ENCODE assay signal across 3 cellular contexts in genomic region chr4:55530167-55530566, GRCh38.
TF ChIP-seq lines count a peak whose summit lies in the region.

No MANE protein-coding gene starts in this region.

TF ChIP-seq in HepG2, 621 proteins besides CTCF, POLR2A, EP300 and RAD21:
- TF ChIP-seq ZFP1 (CRISPR knock-in tag; IDR thresholded peaks at IDR 0.05) (peak; percentile 60; the same call in 1 of the 2 replicates), TOPORS (CRISPR knock-in tag; IDR thresholded peaks at IDR 0.05) (no peak)
TF ChIP-seq in HepG2: peak in this region for 1.

TF ChIP-seq in WTC11, 78 proteins besides CTCF, POLR2A, EP300 and RAD21 (continues in another document):
- TF ChIP-seq ZNF121 (CRISPR knock-in tag; IDR thresholded peaks at IDR 0.05) (no peak), SMAD3 (CRISPR knock-in tag; IDR thresholded peaks at IDR 0.05; ENCODE audit: borderline replicate concordance) (no peak), NFATC4 (CRISPR knock-in tag; IDR thresholded peaks at IDR 0.05) (no peak), JAZF1 (CRISPR knock-in tag; IDR thresholded peaks at IDR 0.05) (no peak), IRF2 (CRISPR knock-in tag; IDR thresholded peaks at IDR 0.05; ENCODE audit: borderline replicate concordance, low read depth) (no peak), ZBTB43 (CRISPR knock-in tag; IDR thresholded peaks at IDR 0.05) (no peak), PREB (CRISPR knock-in tag; IDR thresholded peaks at IDR 0.05; ENCODE audit: borderline replicate concordance) (no peak), ARID4B (CRISPR knock-in tag; IDR thresholded peaks at IDR 0.05; ENCODE audit: borderline replicate concordance) (no peak), ZSCAN18 (CRISPR knock-in tag; IDR thresholded peaks at IDR 0.05) (no peak), NFE2L1 (CRISPR knock-in tag; IDR thresholded peaks at IDR 0.05) (no peak), ATF6 (CRISPR knock-in tag; IDR thresholded peaks at IDR 0.05) (no peak), ZMAT4 (CRISPR knock-in tag; IDR thresholded peaks at IDR 0.05) (no peak), CBFB (CRISPR knock-in tag; IDR thresholded peaks at IDR 0.05; ENCODE audit: low read depth) (no peak)

TF ChIP-seq in K562, 482 proteins besides CTCF, POLR2A, EP300 and RAD21:
- TF ChIP-seq ZFP1 (CRISPR knock-in tag; IDR thresholded peaks at IDR 0.05), result peak; percentile 74
- TF ChIP-seq NCOA6 (IDR thresholded peaks at IDR 0.05), result no peak
